ENCODE assay signal across 1 cellular context in genomic region chr20:51311636-51312479, GRCh38.
A peak's percentile ranks its signal among the peaks of the same experiment; 100 is the strongest.
TF ChIP-seq lines count a peak whose summit lies in the region.

No MANE protein-coding gene starts in this region.

TF ChIP-seq in IMR-90, 13 proteins besides CTCF, POLR2A, EP300 and RAD21:
- peak; percentile 95 for TF ChIP-seq MAZ (IDR thresholded peaks at IDR 0.05; ENCODE audit: borderline replicate concordance, low read depth, low read length)
- no peak for TF ChIP-seq CEBPB (IDR thresholded peaks at IDR 0.05; ENCODE audit: low read depth, low read length)
TF ChIP-seq in IMR-90: peak in this region for 1.
